In the genomic region with DNA sequence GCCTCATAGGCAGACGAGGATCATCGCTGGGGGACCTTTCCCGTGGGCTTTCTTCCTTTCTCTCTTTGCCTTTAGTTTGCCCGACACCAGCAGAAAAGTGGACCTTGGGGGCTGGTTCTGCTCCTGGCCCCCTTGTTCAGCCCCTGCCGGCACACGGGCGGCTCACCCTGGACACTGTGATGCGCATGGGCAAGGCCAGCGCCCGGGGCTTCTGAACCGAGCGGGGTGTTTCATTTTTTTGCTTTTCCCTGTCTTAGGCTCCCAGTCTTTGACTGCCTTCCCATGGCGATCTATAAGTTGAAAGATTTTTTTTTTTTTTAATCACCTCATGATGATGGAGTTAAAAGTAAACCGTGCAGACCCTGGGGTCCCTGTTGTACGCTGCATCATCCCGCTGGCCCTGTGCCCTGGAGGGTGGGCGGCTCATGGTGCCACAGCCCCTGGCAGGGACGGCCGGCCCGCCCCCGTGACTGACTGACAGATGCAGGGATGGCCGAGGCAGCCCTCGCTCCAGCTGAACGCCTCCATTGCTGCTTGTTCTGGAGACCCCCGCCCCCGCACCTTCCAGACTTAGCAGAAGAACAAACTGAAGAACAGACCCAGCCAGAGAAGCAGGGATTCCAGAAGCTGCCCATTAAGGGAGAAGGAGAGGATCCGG, we compare ENCODE assay signal across 22 cellular contexts. TPM values are rescaled to one million over a fixed set of nuclear protein-coding genes. Genes with fewer than 3 reads are reported as not detected.
"Had no signal": no experiment of that assay in that cellular context is flagged by ENCODE, and none has a peak within 500 bp of the region (broad histone marks: within the 10 kb centered on the region; RNA-seq: fewer than 3 reads in every experiment).

No MANE protein-coding gene starts in this region.

- H3K4me3 ChIP-seq: esophagus muscularis mucosa, gastroesophageal sphincter, lung, prostate gland, right lobe of liver, stomach had no signal

- H3K4me3 Mint-ChIP-seq: dendritic cell treated with granulocyte-macrophage colony-stimulating factor and Interleukin-4, amounts not matched to agents 40 ng/mL and 50 ng/mL, for 4 days; effector memory CD8-positive, alpha-beta T cell; immature natural killer cell; naive thymus-derived CD4-positive, alpha-beta T cell had no signal

- H3K79me2 ChIP-seq: parathyroid adenoma had no signal

- H3K9ac ChIP-seq: parathyroid adenoma had no signal

- H3K27ac ChIP-seq: epithelial cell of prostate, esophagus muscularis mucosa, gastroesophageal sphincter, parathyroid adenoma, prostate gland, right lobe of liver, stomach had no signal

- H2AFZ ChIP-seq: parathyroid adenoma had no signal

- H3K9me3 ChIP-seq: esophagus muscularis mucosa, gastroesophageal sphincter, prostate gland, right lobe of liver, stomach had no signal

- H3K27me3 ChIP-seq: esophagus muscularis mucosa, gastroesophageal sphincter, right lobe of liver, stomach had no signal

- H3K4me1 Mint-ChIP-seq: neural crest cell had no signal

- H3K27me3 Mint-ChIP-seq: dendritic cell treated with granulocyte-macrophage colony-stimulating factor and Interleukin-4, amounts not matched to agents 40 ng/mL and 50 ng/mL, for 4 days; effector memory CD8-positive, alpha-beta T cell; naive thymus-derived CD4-positive, alpha-beta T cell had no signal

- H3K27ac Mint-ChIP-seq: dendritic cell treated with granulocyte-macrophage colony-stimulating factor and Interleukin-4, amounts not matched to agents 40 ng/mL and 50 ng/mL, for 4 days had no signal

- H3K4me1 ChIP-seq: esophagus muscularis mucosa, gastroesophageal sphincter, parathyroid adenoma, prostate gland, right lobe of liver, stomach had no signal

- H3K9me3 Mint-ChIP-seq: dendritic cell treated with granulocyte-macrophage colony-stimulating factor and Interleukin-4, amounts not matched to agents 40 ng/mL and 50 ng/mL, for 4 days; effector memory CD8-positive, alpha-beta T cell; neural crest cell had no signal

- ATAC-seq: effector memory CD8-positive, alpha-beta T cell; gastroesophageal sphincter; left colon; left ventricle myocardium superior; naive thymus-derived CD4-positive, alpha-beta T cell; right lobe of liver had no signal

- DNase-seq: cerebellar nuclear complex; effector memory CD8-positive, alpha-beta T cell; immature natural killer cell; left colon; left ventricle myocardium superior; mesendoderm; naive thymus-derived CD4-positive, alpha-beta T cell; stimulated activated CD4-positive, alpha-beta T cell treated with anti-CD3 and anti-CD28 coated beads, Interleukin-2, amount 100 ng/mL, for 24 hours; stimulated activated CD4-positive, alpha-beta T cell treated with anti-CD3 and anti-CD28 coated beads, Interleukin-4, amount 100 ng/mL, for 4 hours; stimulated activated naive CD4-positive, alpha-beta T cell; stomach; substantia nigra; trophoblast cell had no signal

RNA-seq across cellular contexts. Expression of gene CILP2, which starts 32.3 kb away (rescaled TPM):
- polyA plus RNA-seq: immature natural killer cell had no signal
